Comparison of ENCODE assay signal across 8 cellular contexts in the genomic region with DNA sequence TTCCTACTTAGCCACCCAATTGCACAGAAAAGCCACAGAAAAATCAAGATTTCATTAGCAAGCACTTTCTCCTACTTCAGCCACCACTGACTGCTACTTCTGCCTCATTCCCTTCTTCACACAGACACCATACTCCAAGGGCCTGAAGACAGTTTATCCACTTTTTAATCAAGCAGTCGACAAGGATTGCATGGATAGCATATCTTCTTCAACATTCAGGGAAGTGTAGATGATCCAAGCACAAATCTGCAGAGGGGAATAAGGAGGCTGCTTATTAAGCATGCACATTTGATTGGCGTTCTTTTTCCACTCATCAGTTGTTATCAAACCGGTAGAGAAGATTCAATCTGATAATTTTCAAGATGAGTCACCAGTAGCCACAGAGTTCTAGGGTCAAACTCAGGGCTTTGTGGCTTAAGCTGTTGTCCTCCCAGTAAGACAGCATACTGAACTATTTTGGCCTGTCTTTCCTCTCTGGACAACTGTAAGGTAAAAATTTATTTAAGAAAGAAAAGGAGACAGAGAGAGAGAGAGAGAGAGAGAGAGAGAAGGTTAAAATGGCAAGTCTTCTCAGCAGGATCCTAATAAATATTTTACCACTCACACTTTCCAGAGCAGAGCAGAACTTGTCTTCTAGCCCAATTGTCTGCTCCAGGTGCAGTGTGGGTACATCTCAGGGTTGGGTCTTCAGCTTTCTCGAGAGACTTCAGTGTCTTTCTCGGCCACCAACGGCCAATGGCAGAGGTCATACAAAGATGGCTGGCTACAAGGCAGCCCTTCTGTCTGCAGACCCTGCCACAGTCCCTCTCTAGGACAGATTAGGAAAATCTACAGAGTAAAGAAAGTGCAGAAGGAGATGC.
DNase-seq lines count a peak whose midpoint lies in the region; ATAC-seq and TF ChIP-seq lines count a peak whose summit lies in the region.

No MANE protein-coding gene starts in this region.

- H3K9me3 ChIP-seq in CD8-positive, alpha-beta memory T cell (ENCODE audit: low read length): no peaks in the 10 kb centered on the region
- H3K9me3 ChIP-seq in adrenal gland (replicated peaks in 1 of 3): no peaks in the 10 kb centered on the region

- peaks cover 28 to 33% (median 32%) of the 10 kb centered on the region in 3 donors for H3K4me1 Mint-ChIP-seq in CD8-positive, alpha-beta memory T cell
- H3K4me1 Mint-ChIP-seq in stimulated activated memory B cell treated with anti-CD40 and anti-IgM and Interleukin-4, amounts not matched to agents 10 μg/mL and 1 μg/mL and 100 μg/mL, for 72 hours: peaks cover 20% of the 10 kb centered on the region

- H3K36me3 ChIP-seq in CD8-positive, alpha-beta memory T cell (ENCODE audit: insufficient read depth, low read length): no peaks in the 10 kb centered on the region
- no peaks in the 10 kb centered on the region for H3K36me3 ChIP-seq in adrenal gland (replicated peaks in 1 of 2)

- no peak for DNase-seq in CD8-positive, alpha-beta memory T cell
- DNase-seq in adrenal gland (peak in 4 of 7 donors; percentile 34 to 62 (median 47)), CD1c-positive myeloid dendritic cell (ENCODE audit: extremely low spot score) (no peak), DMS79 treated with DMSO at 0.1 percent for 48 hours (lab: John Stamatoyannopoulos, UW) (no peak), iPS-NIHi11 (ENCODE audit: low spot score) (no peak)

- no peaks in the 10 kb centered on the region for H3K27me3 Mint-ChIP-seq in CD8-positive, alpha-beta memory T cell
- no peaks in the 10 kb centered on the region for H3K27me3 Mint-ChIP-seq in stimulated activated memory B cell treated with anti-CD40 and anti-IgM and Interleukin-4, amounts not matched to agents 10 μg/mL and 1 μg/mL and 100 μg/mL, for 72 hours

- peak overlapping the region in 7 of 8 donors; percentile 8 to 89 (median 53) for H3K27ac Mint-ChIP-seq in CD8-positive, alpha-beta memory T cell
- peak overlapping the region; percentile 81 for H3K27ac Mint-ChIP-seq in stimulated activated memory B cell treated with anti-CD40 and anti-IgM and Interleukin-4, amounts not matched to agents 10 μg/mL and 1 μg/mL and 100 μg/mL, for 72 hours

- CTCF ChIA-PET in CD8-positive, alpha-beta memory T cell (lab: Charles Lee): no interaction called here

- no peak overlapping the region for H3K27ac ChIP-seq in CD8-positive, alpha-beta memory T cell (ENCODE audit: low read depth, low read length)
- peak overlapping the region; percentile 86 to 94 (median 88) for H3K27ac ChIP-seq in adrenal gland

- peak overlapping the region in 1 of 7 donors; percentile 38 for H3K4me3 Mint-ChIP-seq in CD8-positive, alpha-beta memory T cell
- H3K4me3 Mint-ChIP-seq in stimulated activated memory B cell treated with anti-CD40 and anti-IgM and Interleukin-4, amounts not matched to agents 10 μg/mL and 1 μg/mL and 100 μg/mL, for 72 hours: no peak overlapping the region

- 47 to 54% (median 51%) methylated on average over 6 of the region's 6 CpGs for WGBS in adrenal gland, 4 donors

- no peak overlapping the region for H3K4me3 ChIP-seq in CD8-positive, alpha-beta memory T cell (ENCODE audit: low read length)
- no peak overlapping the region for H3K4me3 ChIP-seq in adrenal gland

- POLR2A ChIA-PET in CD8-positive, alpha-beta memory T cell (lab: Charles Lee): no interaction called here

- no peaks in the 10 kb centered on the region for H3K9me3 Mint-ChIP-seq in CD8-positive, alpha-beta memory T cell
- no peaks in the 10 kb centered on the region for H3K9me3 Mint-ChIP-seq in stimulated activated memory B cell treated with anti-CD40 and anti-IgM and Interleukin-4, amounts not matched to agents 10 μg/mL and 1 μg/mL and 100 μg/mL, for 72 hours

- intact Hi-C loops in adrenal gland (cut with DNase I): no loop called here

- no peaks in the 10 kb centered on the region for H3K36me3 Mint-ChIP-seq in CD8-positive, alpha-beta memory T cell
- H3K36me3 Mint-ChIP-seq in stimulated activated memory B cell treated with anti-CD40 and anti-IgM and Interleukin-4, amounts not matched to agents 10 μg/mL and 1 μg/mL and 100 μg/mL, for 72 hours: no peaks in the 10 kb centered on the region

- peak; percentile 91 for ATAC-seq in GM19372 (IDR thresholded peaks at IDR 0.05; ENCODE audit: low read depth, unreplicated experiment)
- ATAC-seq in HG03280 (IDR thresholded peaks at IDR 0.05; ENCODE audit: unreplicated experiment): peak; percentile 91
- peak; percentile 87 for ATAC-seq in stimulated activated memory B cell treated with anti-CD40 and anti-IgM and Interleukin-4, amounts not matched to agents 10 μg/mL and 1 μg/mL and 100 μg/mL, for 72 hours

- H3K4me1 ChIP-seq in CD8-positive, alpha-beta memory T cell (ENCODE audit: insufficient read depth, low read length): peaks cover 8% of the 10 kb centered on the region
- peaks cover 22 to 51% of the 10 kb centered on the region in 2 donors for H3K4me1 ChIP-seq in adrenal gland (replicated peaks in 1 of 2)

- H3K27me3 ChIP-seq in CD8-positive, alpha-beta memory T cell (ENCODE audit: insufficient read depth, low read length, poor library complexity, severe bottlenecking): no peaks in the 10 kb centered on the region
- H3K27me3 ChIP-seq in adrenal gland: no peaks in the 10 kb centered on the region

- no peak for TF ChIP-seq CTCF in adrenal gland (IDR thresholded peaks at IDR 0.05)

- peak in 1 of 2 donors; percentile 53 for TF ChIP-seq POLR2A in adrenal gland (IDR thresholded peaks at IDR 0.05)

Comparison
In these comparisons a context has a peak if more than half of its experiments do, and no peak if none do; other contexts are left out.
1. DNase-seq: peak in adrenal gland (4 of 7); none in CD8-positive, alpha-beta memory T cell (0 of 5), CD1c-positive myeloid dendritic cell (single experiment), DMS79 treated with DMSO at 0.1 percent for 48 hours (single experiment) and iPS-NIHi11 (single experiment).
2. Peak in every context shown above with its lines, with median percentiles within 50 percentile points of each other: ATAC-seq.